8 cellular contexts compared by ENCODE assay signal in the genomic region with DNA sequence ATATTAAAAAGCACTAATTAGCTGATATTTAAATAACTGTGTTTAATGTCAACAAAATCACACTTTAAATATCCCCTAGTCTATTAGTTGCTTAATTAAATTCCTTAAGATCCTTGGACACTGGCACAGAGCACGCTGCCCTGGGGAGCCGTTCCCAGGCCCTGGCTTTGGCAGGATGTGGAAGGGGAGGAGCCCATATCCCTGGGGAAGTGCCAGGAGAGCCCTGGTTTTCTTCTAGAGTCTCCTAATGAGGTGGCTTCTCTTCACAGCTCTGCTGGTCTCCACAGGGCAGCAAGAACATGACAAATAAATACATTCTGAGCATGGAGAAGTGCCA. TPM values are rescaled to one million over a fixed set of nuclear protein-coding genes. Genes with fewer than 3 reads are reported as not detected.
DNase-seq lines count a peak whose midpoint lies in the region; ATAC-seq and TF ChIP-seq lines count a peak whose summit lies in the region.

No MANE protein-coding gene starts in this region.

- peak overlapping the region; percentile 68 for H3K27ac Mint-ChIP-seq in activated naive CD4-positive, alpha-beta T cell treated with anti-CD3 and anti-CD28 coated beads, Interleukin-2, amount 50 U/mL, for 24 hours

- H4K20me1 ChIP-seq in mammary epithelial cell (ENCODE audit: insufficient read depth, low read length), result no peaks in the 10 kb centered on the region

- in situ Hi-C loops in mammary epithelial cell (cut with MboI; ENCODE audit: low sequenced_read_pairs in 2 of 2), result no loop called here

- H3K27me3 Mint-ChIP-seq in activated naive CD4-positive, alpha-beta T cell treated with anti-CD3 and anti-CD28 coated beads, Interleukin-2, amount 50 U/mL, for 24 hours, result no peaks in the 10 kb centered on the region

- H3K36me3 ChIP-seq in mammary epithelial cell (ENCODE audit: insufficient read depth, low read length) (no peaks in the 10 kb centered on the region), right lobe of liver (no peaks in the 10 kb centered on the region), vagina (no peaks in the 10 kb centered on the region)

- H3K27me3 ChIP-seq in mammary epithelial cell (ENCODE audit: insufficient read depth, low read length), result no peaks in the 10 kb centered on the region
- H3K27me3 ChIP-seq in right lobe of liver, result no peaks in the 10 kb centered on the region
- H3K27me3 ChIP-seq in vagina, result no peaks in the 10 kb centered on the region

- H3K9me3 ChIP-seq in mammary epithelial cell (replicated peaks; ENCODE audit: insufficient read depth, low read length), result no peaks in the 10 kb centered on the region
- H3K9me3 ChIP-seq in right lobe of liver, result no peaks in the 10 kb centered on the region
- no peaks in the 10 kb centered on the region for H3K9me3 ChIP-seq in vagina

- H3K4me3 Mint-ChIP-seq in activated naive CD4-positive, alpha-beta T cell treated with anti-CD3 and anti-CD28 coated beads, Interleukin-2, amount 50 U/mL, for 24 hours, result no peak overlapping the region

- H3K4me3 ChIP-seq in mammary epithelial cell (replicated peaks in 1 of 3; ENCODE audit: insufficient read depth in 1 of 3, low read depth in 2 of 3, low read length in 3 of 3) (no peak overlapping the region), right lobe of liver (no peak overlapping the region), vagina (no peak overlapping the region)

- H3K36me3 Mint-ChIP-seq in activated naive CD4-positive, alpha-beta T cell treated with anti-CD3 and anti-CD28 coated beads, Interleukin-2, amount 50 U/mL, for 24 hours, result peaks cover 1% of the 10 kb centered on the region

- peak overlapping the region; percentile 28 for H3K4me2 ChIP-seq in mammary epithelial cell (ENCODE audit: insufficient read depth, low read depth, low read length)

- H3K4me1 ChIP-seq in mammary epithelial cell (ENCODE audit: insufficient read depth, low read length), result peaks cover 42% of the 10 kb centered on the region
- peaks cover 0 to 39% (median 18%) of the 10 kb centered on the region in 4 donors for H3K4me1 ChIP-seq in right lobe of liver
- H3K4me1 ChIP-seq in vagina, result peaks cover 42% of the 10 kb centered on the region

- no peak overlapping the region for H3K9ac ChIP-seq in mammary epithelial cell (ENCODE audit: insufficient read depth, low read length)

- TF ChIP-seq CTCF in mammary epithelial cell (conservative IDR thresholded peaks at IDR 0.05 in 1 of 2, IDR thresholded peaks at IDR 0.05 in 1 of 2; ENCODE audit: extremely low read depth in 1 of 2, insufficient read depth in 1 of 2, low read depth in 1 of 2, low read length in 2 of 2) (no peak), right lobe of liver (IDR thresholded peaks at IDR 0.05) (no peak), vagina (IDR thresholded peaks at IDR 0.05) (no peak)

- peaks cover 31% of the 10 kb centered on the region for H3K79me2 ChIP-seq in mammary epithelial cell (ENCODE audit: insufficient read depth, low read length)

- WGBS in mammary epithelial cell (ENCODE audit: low coverage, missing lambda C conversion rate), result 0% methylated on average over 2 of the region's 2 CpGs
- 0% methylated on average over 2 of the region's 2 CpGs for WGBS in right lobe of liver (ENCODE audit: insufficient coverage, low coverage, low lambda C conversion rate, missing lambda C conversion rate)

- peaks cover 34% of the 10 kb centered on the region for H3K4me1 Mint-ChIP-seq in activated naive CD4-positive, alpha-beta T cell treated with anti-CD3 and anti-CD28 coated beads, Interleukin-2, amount 50 U/mL, for 24 hours

- no peak overlapping the region for H2AFZ ChIP-seq in mammary epithelial cell (ENCODE audit: low read depth, low read length)

- no peaks in the 10 kb centered on the region for H3K9me3 Mint-ChIP-seq in activated naive CD4-positive, alpha-beta T cell treated with anti-CD3 and anti-CD28 coated beads, Interleukin-2, amount 50 U/mL, for 24 hours

- no TSS peak for BruUV-seq in mammary epithelial cell (replicated peaks; lab: Mats Ljungman, UMichigan)

- intact Hi-C loops in mammary epithelial cell (cut with micrococcal nuclease), result loop anchor here (2.0 to 5.0 kb wide), 2 partner anchors 31 to 115 kb away; no protein-coding TSS in a partner anchor
- intact Hi-C loops in right lobe of liver (cut with DNase I), result no loop called here
- intact Hi-C loops in vagina (cut with DNase I), result no loop called here

- CTCF ChIA-PET in mammary epithelial cell (lab: Charles Lee; ENCODE audit: low non-redundant PET), result no interaction called here

- ATAC-seq in right lobe of liver, result peak; percentile 84 to 94 (median 90)
- ATAC-seq in GM18861 (IDR thresholded peaks at IDR 0.05; ENCODE audit: unreplicated experiment), result no peak

- dilution Hi-C loops in mammary epithelial cell (cut with HindIII; ENCODE audit: low sequenced_read_pairs), result no loop called here

- DNase-seq in activated naive CD4-positive, alpha-beta T cell treated with anti-CD3 and anti-CD28 coated beads, Interleukin-2, amount 50 U/mL, for 16 hours, result no peak
- DNase-seq in mammary epithelial cell, result peak; percentile 52
- DNase-seq in right lobe of liver, result peak; percentile 54 to 82 (median 81)
- DNase-seq in vagina (ENCODE audit: extremely low spot score in 2 of 2), result no peak
- DNase-seq in CD1c-positive myeloid dendritic cell (ENCODE audit: extremely low spot score), result no peak
- no peak for DNase-seq in activated CD4-positive, alpha-beta T cell treated with anti-CD3 and anti-CD28 coated beads for 48 hours

- TF ChIP-seq POLR2A in right lobe of liver (IDR thresholded peaks at IDR 0.05) (no peak), vagina (IDR thresholded peaks at IDR 0.05) (no peak)

- H3K27ac ChIP-seq in mammary epithelial cell (ENCODE audit: insufficient read depth, low read depth, low read length) (no peak overlapping the region), right lobe of liver (no peak overlapping the region), vagina (peak overlapping the region; percentile 72)

RNA-seq across cellular contexts. Expression of gene SIL1, which starts 50.5 kb away (rescaled TPM):
- total RNA-seq in mammary epithelial cell (10 to 100 TPM; 35.8 to 52.4 TPM), right lobe of liver (10 to 100 TPM; 57.6 to 94.9 (median 67.0) TPM), vagina (35.6 TPM)
- polyA plus RNA-seq in mammary epithelial cell, result 40.8 TPM
- 15.6 TPM for polyA minus RNA-seq in mammary epithelial cell

Comparison
In these comparisons a context has a peak if more than half of its experiments do, and no peak if none do; other contexts are left out.
1. DNase-seq: peak in mammary epithelial cell (single experiment) and right lobe of liver (3 of 3); none in activated naive CD4-positive, alpha-beta T cell treated with anti-CD3 and anti-CD28 coated beads, Interleukin-2, amount 50 U/mL, for 16 hours (single experiment), vagina (0 of 2), CD1c-positive myeloid dendritic cell (single experiment) and activated CD4-positive, alpha-beta T cell treated with anti-CD3 and anti-CD28 coated beads for 48 hours (single experiment).